ENCODE assay signal across 9 cellular contexts in genomic region chr10:62806246-62806645, GRCh38. TPM values are rescaled to one million over a fixed set of nuclear protein-coding genes. Genes with fewer than 3 reads are reported as not detected.
A peak's percentile ranks its signal among the peaks of the same experiment; 100 is the strongest.
DNase-seq lines count a peak whose midpoint lies in the region; ATAC-seq and TF ChIP-seq lines count a peak whose summit lies in the region.
"Had no signal": no experiment of that assay in that cellular context is flagged by ENCODE, and none has a peak within 500 bp of the region (broad histone marks: within the 10 kb centered on the region; RNA-seq: fewer than 3 reads in every experiment).

No MANE protein-coding gene starts in this region.

- H3K9ac ChIP-seq in ES-I3 (ENCODE audit: low read depth, low read length) (peak overlapping the region; percentile 88; the same call in 1 of the 2 replicates), trophoblast cell (ENCODE audit: low read length) (no peak overlapping the region)

- no peaks in the 10 kb centered on the region for H3K9me3 Mint-ChIP-seq in endothelial cell (ENCODE audit: unreplicated experiment)

- peaks cover 39% of the 10 kb centered on the region for H4K20me1 ChIP-seq in PC-9 (ENCODE audit: insufficient read depth)

- H2AK5ac ChIP-seq in trophoblast cell (ENCODE audit: low read length) = no peak overlapping the region

- no peak overlapping the region for H3K14ac ChIP-seq in trophoblast cell (ENCODE audit: low read length)

- H3K27me3 Mint-ChIP-seq in endothelial cell (ENCODE audit: unreplicated experiment) = peaks cover 14% of the 10 kb centered on the region

- WGBS in trophoblast cell (ENCODE audit: extremely low coverage, insufficient coverage, insufficient read length) = no CpG with 5 or more reads among the region's 1 CpG

- no peak overlapping the region for H4K8ac ChIP-seq in trophoblast cell (ENCODE audit: low read depth, low read length)

- H3K36me3 ChIP-seq in ES-I3 (ENCODE audit: insufficient read depth, low read length) (no peaks in the 10 kb centered on the region), PC-9 (ENCODE audit: low read depth) (peaks cover 21% of the 10 kb centered on the region), trophoblast cell (ENCODE audit: control insufficient read depth in 1 of 2, insufficient read depth in 2 of 2, low read length in 2 of 2) (no peaks in the 10 kb centered on the region)
- H3K36me3 ChIP-seq: transverse colon had no signal

- H3K9me3 ChIP-seq in ES-I3 (ENCODE audit: control insufficient read depth, insufficient read depth, low read length) (no peaks in the 10 kb centered on the region), PC-9 (ENCODE audit: insufficient read depth, low read depth) (no peaks in the 10 kb centered on the region), trophoblast cell (ENCODE audit: insufficient read depth, low read depth, low read length) (peaks cover 4% of the 10 kb centered on the region)
- H3K9me3 ChIP-seq: transverse colon had no signal

- H2BK12ac ChIP-seq in trophoblast cell (ENCODE audit: low read length) = no peak overlapping the region

- H3K4me1 Mint-ChIP-seq in endothelial cell (ENCODE audit: unreplicated experiment) = peaks cover 24% of the 10 kb centered on the region

- H3K4me1 ChIP-seq in ES-I3 (ENCODE audit: insufficient read depth, low read length) = peaks cover 18% of the 10 kb centered on the region
- peaks cover 25% of the 10 kb centered on the region for H3K4me1 ChIP-seq in PC-9 (replicated peaks; ENCODE audit: insufficient read depth)
- peaks cover 8 to 10% of the 10 kb centered on the region in 2 experiments for H3K4me1 ChIP-seq in trophoblast cell (ENCODE audit: control insufficient read depth in 1 of 2, insufficient read depth in 2 of 2, low read length in 2 of 2)

- H2AFZ ChIP-seq in PC-9 = no peak overlapping the region
- H2AFZ ChIP-seq in trophoblast cell (ENCODE audit: insufficient read depth, low read length, poor library complexity) = no peak overlapping the region

- peak overlapping the region; percentile 67 for H3K27ac Mint-ChIP-seq in endothelial cell (ENCODE audit: unreplicated experiment)

- H3K27me3 ChIP-seq in PC-9 (ENCODE audit: insufficient read depth, low read depth) = no peaks in the 10 kb centered on the region
- H3K27me3 ChIP-seq in trophoblast cell (ENCODE audit: insufficient read depth, low read length) = no peaks in the 10 kb centered on the region
- H3K27me3 ChIP-seq: transverse colon had no signal

- no peak overlapping the region for H3K18ac ChIP-seq in trophoblast cell (ENCODE audit: low read length)

- TF ChIP-seq CTCF in PC-9 (conservative IDR thresholded peaks at IDR 0.05) = no peak
- TF ChIP-seq CTCF in endothelial cell (IDR thresholded peaks at IDR 0.05; ENCODE audit: unreplicated experiment) = no peak

- H3K79me2 ChIP-seq in PC-9 (ENCODE audit: low read depth) (peaks cover 43% of the 10 kb centered on the region), trophoblast cell (ENCODE audit: control insufficient read depth, insufficient read depth, low read length, poor library complexity) (peaks cover 14% of the 10 kb centered on the region)

- no peak overlapping the region for H4K91ac ChIP-seq in trophoblast cell (ENCODE audit: low read depth, low read length)

- CTCF ChIA-PET in PC-9 (lab: Charles Lee) = interaction anchor here (0.6 kb wide), 1 partner anchor 12 kb away, joined by 5 read pairs; no protein-coding TSS in a partner anchor

- DNase-seq in PC-9 = peak in 1 of 2 experiments; percentile 34
- no peak for DNase-seq in endothelial cell (ENCODE audit: low spot score)
- DNase-seq in trophoblast cell = peak in 1 of 2 donors; percentile 4
- DNase-seq in NCI-H774 (lab: John Stamatoyannopoulos, UW) = no peak
- no peak for DNase-seq in SKM-1 treated with dmso at 0.1 percent for 144 hours (lab: John Stamatoyannopoulos, UW; ENCODE audit: unreplicated experiment)
- DNase-seq in NCI-H1930 (lab: John Stamatoyannopoulos, UW) = no peak

- no peak overlapping the region for H3K27ac ChIP-seq in PC-9
- H3K27ac ChIP-seq in trophoblast cell (ENCODE audit: low read depth, low read length) = no peak overlapping the region

- peaks cover 17% of the 10 kb centered on the region for H3K79me1 ChIP-seq in trophoblast cell (ENCODE audit: low read length)

- intact Hi-C loops in PC-9 (cut with micrococcal nuclease; ENCODE audit: unreplicated experiment) = no loop called here

- peak overlapping the region; percentile 89 for H3K4me3 Mint-ChIP-seq in endothelial cell (ENCODE audit: unreplicated experiment)

- no peak for ATAC-seq in HG02970 (IDR thresholded peaks at IDR 0.05; ENCODE audit: low FRiP score, unreplicated experiment)

- no peaks in the 10 kb centered on the region for H3K9me2 ChIP-seq in PC-9 (ENCODE audit: insufficient read depth)

- H2BK120ac ChIP-seq in trophoblast cell (ENCODE audit: insufficient read depth, low read length, poor library complexity) = no peak overlapping the region

- H3K4me3 ChIP-seq in PC-9 (peak overlapping the region; percentile 60), trophoblast cell (ENCODE audit: low read depth, low read length) (no peak overlapping the region)

- H2BK5ac ChIP-seq in trophoblast cell (ENCODE audit: low read depth, low read length, poor library complexity) = no peak overlapping the region

- no peaks in the 10 kb centered on the region; the same call in 1 of the 2 replicates for H3F3A ChIP-seq in PC-9 (ENCODE audit: insufficient read depth, low read depth)

- H4K12ac ChIP-seq in trophoblast cell (ENCODE audit: low read depth, low read length) = no peak overlapping the region

- H3K4ac ChIP-seq in trophoblast cell (ENCODE audit: low read depth, low read length) = no peak overlapping the region

- H3K23ac ChIP-seq in trophoblast cell (ENCODE audit: low read length) = no peak overlapping the region

- no peaks in the 10 kb centered on the region for H3K36me3 Mint-ChIP-seq in endothelial cell (ENCODE audit: low read depth, unreplicated experiment)

- BruUV-seq in PC-9 (replicated peaks; lab: Mats Ljungman, UMichigan) = TSS peak; percentile 40

- H3K4me2 ChIP-seq in PC-9 = peak overlapping the region; percentile 84
- H3K4me2 ChIP-seq in trophoblast cell (ENCODE audit: low read length) = peak overlapping the region; percentile 89

- POLR2A ChIA-PET in PC-9 (lab: Charles Lee; ENCODE audit: unreplicated experiment) = no interaction called here

RNA-seq across cellular contexts. Expression of gene ADO, which starts 1.7 kb away (rescaled TPM):
- total RNA-seq in PC-9 (2021) (13.6 and 13.7 TPM in 2 replicates), endothelial cell (ENCODE audit: unreplicated experiment) (25.7 TPM)
- polyA plus RNA-seq in trophoblast cell (2013) = 10.0 and 10.6 TPM in 2 replicates

RNA-seq across cellular contexts. Expression of gene EGR2, which starts 9.9 kb away (rescaled TPM):
- total RNA-seq in PC-9 (2021) (0.24 and 0.53 TPM in 2 replicates), endothelial cell (ENCODE audit: unreplicated experiment) (1.2 TPM)
- polyA plus RNA-seq in trophoblast cell (2013) = 0.07 and 0.10 TPM in 2 replicates
